ENCODE assay signal across 17 cellular contexts in the genomic region with DNA sequence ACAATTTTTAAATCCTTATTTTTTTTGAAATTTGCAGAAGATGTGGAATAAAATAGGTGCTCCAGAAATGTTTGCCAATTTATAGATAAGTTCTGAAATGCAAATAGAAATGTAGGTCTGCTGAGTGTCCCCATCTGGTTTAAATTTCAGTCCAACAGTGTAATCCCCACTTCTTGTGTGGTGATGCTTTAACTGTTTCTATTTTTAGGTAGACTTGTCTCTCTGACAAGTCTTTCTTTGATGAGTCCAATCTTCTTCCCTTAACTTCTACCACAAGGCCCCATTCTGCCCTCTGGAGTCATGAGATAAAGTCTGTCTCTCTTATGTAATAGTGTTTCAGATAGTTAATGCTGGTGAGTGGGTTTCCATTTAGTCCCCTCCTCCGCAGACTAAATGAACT.
DNase-seq lines count a peak whose midpoint lies in the region; ATAC-seq, FAIRE-seq and TF ChIP-seq lines count a peak whose summit lies in the region.
"Had no signal": no experiment of that assay in that cellular context is flagged by ENCODE, and none has a peak within 500 bp of the region (broad histone marks: within the 10 kb centered on the region; RNA-seq: fewer than 3 reads in every experiment).

No MANE protein-coding gene starts in this region.

- H3K36me3 Mint-ChIP-seq in GM23338 (ENCODE audit: low read depth), result no peaks in the 10 kb centered on the region; the same call in 2 of the 3 replicates
- H3K36me3 Mint-ChIP-seq in astrocyte (ENCODE audit: low read depth, unreplicated experiment), result no peaks in the 10 kb centered on the region

- H3K27me3 Mint-ChIP-seq in GM23338 (ENCODE audit: insufficient read depth, low read depth, poor library complexity), result peaks cover 1% of the 10 kb centered on the region
- no peaks in the 10 kb centered on the region for H3K27me3 Mint-ChIP-seq in astrocyte (ENCODE audit: low read depth, unreplicated experiment)
- H3K27me3 Mint-ChIP-seq: activated CD4-positive, alpha-beta T cell treated with anti-CD3 and anti-CD28 coated beads, Interleukin-2, amount 10 ng/mL, durations not matched to agents 7 days and 5 days had no signal

- peaks cover 19% of the 10 kb centered on the region for H3K9me2 ChIP-seq in GM23338 (ENCODE audit: insufficient read depth)

- no peak overlapping the region for H3K27ac Mint-ChIP-seq in GM23338
- peak overlapping the region; percentile 48 for H3K27ac Mint-ChIP-seq in astrocyte (ENCODE audit: unreplicated experiment)
- H3K27ac Mint-ChIP-seq: activated CD4-positive, alpha-beta T cell treated with anti-CD3 and anti-CD28 coated beads, Interleukin-2, amount 10 ng/mL, durations not matched to agents 7 days and 5 days had no signal

- H3K27ac ChIP-seq in GM23338 (ENCODE audit: low read depth), result no peak overlapping the region
- peak overlapping the region; percentile 27 for H3K27ac ChIP-seq in astrocyte (ENCODE audit: low read depth, low read length)
- no peak overlapping the region for H3K27ac ChIP-seq in mesenchymal stem cell (ENCODE audit: low read length, poor library complexity, severe bottlenecking)
- H3K27ac ChIP-seq: gastroesophageal sphincter, RWPE1 had no signal

- H3K4me3 ChIP-seq in AG10803 (ENCODE audit: low read length), result no peak overlapping the region
- H3K4me3 ChIP-seq in GM23338, result no peak overlapping the region
- H3K4me3 ChIP-seq in astrocyte (ENCODE audit: insufficient read depth, low read depth, low read length), result no peak overlapping the region
- H3K4me3 ChIP-seq in mesenchymal stem cell (ENCODE audit: insufficient read depth in 1 of 2, low read depth in 1 of 2, low read length in 2 of 2), result no peak overlapping the region
- H3K4me3 ChIP-seq: gastroesophageal sphincter had no signal

- H4K8ac ChIP-seq in mesenchymal stem cell (ENCODE audit: low read length), result no peak overlapping the region

- no peaks in the 10 kb centered on the region; the same call in 2 of the 3 replicates for H3K4me1 Mint-ChIP-seq in GM23338
- peaks cover 25% of the 10 kb centered on the region for H3K4me1 Mint-ChIP-seq in astrocyte (ENCODE audit: low read depth, unreplicated experiment)
- H3K4me1 Mint-ChIP-seq: activated CD4-positive, alpha-beta T cell treated with anti-CD3 and anti-CD28 coated beads, Interleukin-2, amount 10 ng/mL, durations not matched to agents 7 days and 5 days had no signal

- in situ Hi-C loops in ACHN (cut with HindIII; ENCODE audit: low pct_ligation_motif_present, low pct_unique_long_range_greater_than_20kb, low sequenced_read_pairs), result no loop called here

- WGBS in mesenchymal stem cell, result 100% methylated on average over 1 of the region's 1 CpG

- H2AFZ ChIP-seq in GM23338 (peak overlapping the region; percentile 25; the same call in 1 of the 2 replicates), astrocyte (ENCODE audit: low read depth, low read length) (peak overlapping the region; percentile 23), mesenchymal stem cell (ENCODE audit: low read depth, low read length) (no peak overlapping the region)

- TF ChIP-seq CTCF in AG10803 (conservative IDR thresholded peaks at IDR 0.05; ENCODE audit: low read length) (no peak), GM23338 (conservative IDR thresholded peaks at IDR 0.05; ENCODE audit: low read depth in 2 of 2) (no peak), astrocyte (IDR thresholded peaks at IDR 0.05; ENCODE audit: insufficient read depth, low read depth, low read length) (no peak)

- H3K9ac ChIP-seq in astrocyte (ENCODE audit: low read length), result no peak overlapping the region
- peak overlapping the region; percentile 50 for H3K9ac ChIP-seq in mesenchymal stem cell (ENCODE audit: low read length)

- no peak overlapping the region for H2BK12ac ChIP-seq in mesenchymal stem cell (ENCODE audit: low read length in 2 of 2)

- H3K4me2 ChIP-seq in GM23338, result no peak overlapping the region
- peak overlapping the region; percentile 52 for H3K4me2 ChIP-seq in astrocyte (ENCODE audit: low read length)
- H3K4me2 ChIP-seq in mesenchymal stem cell (ENCODE audit: low read length, poor library complexity, severe bottlenecking), result no peak overlapping the region

- no peak overlapping the region for H3K14ac ChIP-seq in mesenchymal stem cell (ENCODE audit: low read length in 2 of 2)

- H4K20me1 ChIP-seq in GM23338 (replicated peaks; ENCODE audit: insufficient read depth) (no peaks in the 10 kb centered on the region), astrocyte (ENCODE audit: insufficient read depth, low read length) (no peaks in the 10 kb centered on the region)

- H3F3A ChIP-seq in GM23338 (replicated peaks; ENCODE audit: low read depth), result no peaks in the 10 kb centered on the region

- H3K4me1 ChIP-seq in GM23338 (ENCODE audit: insufficient read depth) (no peaks in the 10 kb centered on the region), astrocyte (ENCODE audit: insufficient read depth, low read length) (peaks cover 19% of the 10 kb centered on the region), mesenchymal stem cell (ENCODE audit: control insufficient read depth, insufficient read depth, low read depth, low read length) (peaks cover 2% of the 10 kb centered on the region)

- H3K27me3 ChIP-seq in GM23338 (ENCODE audit: insufficient read depth) (no peaks in the 10 kb centered on the region), astrocyte (ENCODE audit: insufficient read depth, low read length) (no peaks in the 10 kb centered on the region), mesenchymal stem cell (ENCODE audit: control insufficient read depth in 1 of 2, insufficient read depth in 1 of 2, low read length in 2 of 2) (no peaks in the 10 kb centered on the region)
- H3K27me3 ChIP-seq: gastroesophageal sphincter had no signal

- H2BK15ac ChIP-seq in mesenchymal stem cell (ENCODE audit: low read depth, poor library complexity, severe bottlenecking), result no peak overlapping the region

- no peak overlapping the region for H2AK5ac ChIP-seq in mesenchymal stem cell (ENCODE audit: low read length, severe bottlenecking)

- H2BK5ac ChIP-seq in mesenchymal stem cell (ENCODE audit: low read depth, low read length, poor library complexity, severe bottlenecking), result peak overlapping the region; percentile 40

- H3K4ac ChIP-seq in mesenchymal stem cell (ENCODE audit: low read depth in 1 of 2, low read length in 2 of 2), result no peak overlapping the region

- H3K4me3 Mint-ChIP-seq in GM23338, result no peak overlapping the region
- no peak overlapping the region for H3K4me3 Mint-ChIP-seq in astrocyte (ENCODE audit: unreplicated experiment)
- H3K4me3 Mint-ChIP-seq: activated CD4-positive, alpha-beta T cell treated with anti-CD3 and anti-CD28 coated beads, Interleukin-2, amount 10 ng/mL, durations not matched to agents 7 days and 5 days had no signal

- no peak overlapping the region for H3K23ac ChIP-seq in mesenchymal stem cell (ENCODE audit: low read length in 2 of 2)

- H3K79me1 ChIP-seq in mesenchymal stem cell (replicated peaks; ENCODE audit: low read length, poor library complexity, severe bottlenecking), result no peaks in the 10 kb centered on the region

- no peaks in the 10 kb centered on the region; the same call in 2 of the 3 replicates for H3K9me3 Mint-ChIP-seq in GM23338
- H3K9me3 Mint-ChIP-seq in astrocyte (ENCODE audit: unreplicated experiment), result no peaks in the 10 kb centered on the region
- H3K9me3 Mint-ChIP-seq: activated CD4-positive, alpha-beta T cell treated with anti-CD3 and anti-CD28 coated beads, Interleukin-2, amount 10 ng/mL, durations not matched to agents 7 days and 5 days had no signal

- H3K9me3 ChIP-seq in astrocyte (ENCODE audit: insufficient read depth, low read depth, low read length) (no peaks in the 10 kb centered on the region), mesenchymal stem cell (ENCODE audit: control insufficient read depth, low read length) (no peaks in the 10 kb centered on the region)
- H3K9me3 ChIP-seq: gastroesophageal sphincter had no signal

- DNase-seq in AG10803 (ENCODE audit: low read depth), result peak; percentile 75
- no peak for DNase-seq in GM23338 (ENCODE audit: low spot score)
- peak; percentile 53 for DNase-seq in astrocyte (ENCODE audit: low read depth)
- DNase-seq in mesenchymal stem cell, result peak; percentile 35
- DNase-seq in hepatic stellate cell (ENCODE audit: low spot score), result no peak
- DNase-seq in activated naive CD4-positive, alpha-beta T cell treated with Interleukin-2 at 50 U/mL for 16 hours, result no peak
- DNase-seq in glomerular visceral epithelial cell (ENCODE audit: extremely low spot score), result no peak
- DNase-seq in ACHN, result no peak
- DNase-seq: activated CD4-positive, alpha-beta T cell treated with anti-CD3 and anti-CD28 coated beads, Interleukin-2, amount 10 ng/mL, durations not matched to agents 7 days and 5 days; activated CD8-positive, alpha-beta memory T cell treated with anti-CD3 and anti-CD28 coated beads, Interleukin-2, amount 50 U/mL, for 4 hours; activated effector memory CD4-positive, alpha-beta T cell treated with Interleukin-2 at 50 U/mL for 16 hours; NCI-H1092 treated with DMSO at 0.1 percent for 48 hours; NCI-H2081; NCI-H510A treated with DMSO at 0.1 percent for 48 hours; retina had no signal

- no peaks in the 10 kb centered on the region for H3K79me2 ChIP-seq in GM23338 (replicated peaks; ENCODE audit: insufficient read depth)
- no peaks in the 10 kb centered on the region for H3K79me2 ChIP-seq in astrocyte (ENCODE audit: insufficient read depth, low read length)

- no peak overlapping the region for H4K91ac ChIP-seq in mesenchymal stem cell (ENCODE audit: low read length)

- no peak overlapping the region for H2BK120ac ChIP-seq in mesenchymal stem cell (ENCODE audit: low read depth, low read length)

- no peak overlapping the region for H3K18ac ChIP-seq in mesenchymal stem cell (ENCODE audit: low read depth in 1 of 2, low read length in 2 of 2)

- H3K36me3 ChIP-seq in GM23338 (ENCODE audit: insufficient read depth) (no peaks in the 10 kb centered on the region), astrocyte (ENCODE audit: insufficient read depth, low read length) (no peaks in the 10 kb centered on the region), mesenchymal stem cell (ENCODE audit: control insufficient read depth in 1 of 2, insufficient read depth in 2 of 2, low read depth in 1 of 2, low read length in 2 of 2) (no peaks in the 10 kb centered on the region)
- H3K36me3 ChIP-seq: gastroesophageal sphincter had no signal

- no peak for FAIRE-seq in astrocyte (lab: Jason Lieb, UNC)

- ATAC-seq in GM23338, result no peak
- ATAC-seq: gastroesophageal sphincter had no signal

TF ChIP-seq in GM23338, 12 proteins besides CTCF, POLR2A, EP300 and RAD21 (continues in another document):
- TF ChIP-seq STAT1 (IDR thresholded peaks at IDR 0.05; ENCODE audit: unreplicated experiment) (no peak), EZH2 (IDR thresholded peaks at IDR 0.05; ENCODE audit: low read depth, unreplicated experiment) (no peak), EZH2phosphoT487 (IDR thresholded peaks at IDR 0.05; ENCODE audit: unreplicated experiment) (no peak), ZNF114 (CRISPR knock-in tag; IDR thresholded peaks at IDR 0.05) (no peak), NANOG (IDR thresholded peaks at IDR 0.05; ENCODE audit: borderline replicate concordance) (no peak), CREB1 (CRISPR knock-in tag; IDR thresholded peaks at IDR 0.05; ENCODE audit: low read depth) (no peak)

Comparison
In these comparisons a context has a peak if more than half of its experiments do, and no peak if none do; other contexts are left out.
1. DNase-seq: peak in AG10803 (single experiment), astrocyte (single experiment) and mesenchymal stem cell (single experiment); none in GM23338 (single experiment), hepatic stellate cell (single experiment), activated naive CD4-positive, alpha-beta T cell treated with Interleukin-2 at 50 U/mL for 16 hours (single experiment), glomerular visceral epithelial cell (single experiment) and ACHN (single experiment).